15 cellular contexts compared by ENCODE assay signal in genomic region chr1:228006034-228006792, GRCh38. TPM values are rescaled to one million over a fixed set of nuclear protein-coding genes. Genes with fewer than 3 reads are reported as not detected.
DNase-seq lines count a peak whose midpoint lies in the region; ATAC-seq and TF ChIP-seq lines count a peak whose summit lies in the region.
"Had no signal": no experiment of that assay in that cellular context is flagged by ENCODE, and none has a peak within 500 bp of the region (broad histone marks: within the 10 kb centered on the region; RNA-seq: fewer than 3 reads in every experiment).

No MANE protein-coding gene starts in this region.

- H3K79me2 ChIP-seq in hepatocyte = no peaks in the 10 kb centered on the region
- no peaks in the 10 kb centered on the region for H3K79me2 ChIP-seq in trophoblast cell (ENCODE audit: control insufficient read depth, insufficient read depth, low read length, poor library complexity)

- no peak overlapping the region for H3K18ac ChIP-seq in trophoblast cell (ENCODE audit: low read length)

- no peak overlapping the region for H3K27ac ChIP-seq in HUES64 (ENCODE audit: low read depth, low read length)
- H3K27ac ChIP-seq in hepatocyte = no peak overlapping the region
- H3K27ac ChIP-seq in trophoblast cell (ENCODE audit: low read depth, low read length) = no peak overlapping the region

- no peak overlapping the region for H3K14ac ChIP-seq in trophoblast cell (ENCODE audit: low read length)

- DNase-seq in GM10248 (ENCODE audit: extremely low spot score) (peak; percentile 15), hepatocyte (ENCODE audit: low spot score) (no peak), trophoblast cell (no peak)
- DNase-seq: activated naive CD8-positive, alpha-beta T cell treated with anti-CD3 and anti-CD28 coated beads for 36 hours; Karpas-422; NCI-H2171; substantia nigra had no signal

- no peak overlapping the region for H3K4ac ChIP-seq in trophoblast cell (ENCODE audit: low read depth, low read length)

- H3K4me2 ChIP-seq in hepatocyte (peak overlapping the region; percentile 71), trophoblast cell (ENCODE audit: low read length) (peak overlapping the region; percentile 25)

- no peaks in the 10 kb centered on the region for H3K79me1 ChIP-seq in trophoblast cell (ENCODE audit: low read length)

- H3K4me1 ChIP-seq in HUES64 (ENCODE audit: insufficient read depth, low read length) = peaks cover 10% of the 10 kb centered on the region; the same call in 1 of the 2 replicates
- peaks cover 7% of the 10 kb centered on the region for H3K4me1 ChIP-seq in hepatocyte (ENCODE audit: insufficient read depth)
- H3K4me1 ChIP-seq in trophoblast cell (ENCODE audit: control insufficient read depth in 1 of 2, insufficient read depth in 2 of 2, low read length in 2 of 2) = peaks cover 0 to 3% of the 10 kb centered on the region in 2 experiments

- H3K9me3 ChIP-seq in HUES64 (ENCODE audit: insufficient read depth, low read depth, low read length) = no peaks in the 10 kb centered on the region
- H3K9me3 ChIP-seq in hepatocyte (ENCODE audit: low read depth) = no peaks in the 10 kb centered on the region
- H3K9me3 ChIP-seq in trophoblast cell (ENCODE audit: insufficient read depth, low read depth, low read length) = peaks cover 4% of the 10 kb centered on the region

- H4K8ac ChIP-seq in trophoblast cell (ENCODE audit: low read depth, low read length) = no peak overlapping the region

- WGBS in HUES64 = 3% methylated on average over 53 of the region's 53 CpGs
- 11% methylated on average over 24 of the region's 53 CpGs for WGBS in hepatocyte (ENCODE audit: low lambda C conversion rate, missing lambda C conversion rate)
- no CpG with 5 or more reads among the region's 53 CpGs for WGBS in trophoblast cell (ENCODE audit: extremely low coverage, insufficient coverage, insufficient read length)

- H2AFZ ChIP-seq in hepatocyte = no peak overlapping the region
- H2AFZ ChIP-seq in trophoblast cell (ENCODE audit: insufficient read depth, low read length, poor library complexity) = no peak overlapping the region

- no peak overlapping the region for H3K9ac ChIP-seq in HUES64 (ENCODE audit: low read depth, low read length)
- H3K9ac ChIP-seq in trophoblast cell (ENCODE audit: low read length) = no peak overlapping the region

- H3K23ac ChIP-seq in trophoblast cell (ENCODE audit: low read length) = no peak overlapping the region

- H4K20me1 ChIP-seq in hepatocyte (ENCODE audit: insufficient read depth, poor library complexity, severe bottlenecking) = no peaks in the 10 kb centered on the region

- no peak overlapping the region for H2BK120ac ChIP-seq in trophoblast cell (ENCODE audit: insufficient read depth, low read length, poor library complexity)

- POLR2A ChIA-PET in GM10248 (lab: Yijun Ruan, JAX) = no interaction called here

- no peak overlapping the region for H2BK5ac ChIP-seq in trophoblast cell (ENCODE audit: low read depth, low read length, poor library complexity)

- CTCF ChIA-PET in GM10248 (lab: Yijun Ruan, JAX) = no interaction called here

- TF ChIP-seq CTCF in GM10248 (IDR thresholded peaks at IDR 0.05; ENCODE audit: control extremely low read depth, extremely low read depth, low read depth, missing control alignments) (no peak), hepatocyte (IDR thresholded peaks at IDR 0.05; ENCODE audit: poor library complexity) (no peak)

- H4K91ac ChIP-seq in trophoblast cell (ENCODE audit: low read depth, low read length) = no peak overlapping the region

- H3K4me3 ChIP-seq in HUES64 (ENCODE audit: low read length) (peak overlapping the region; percentile 44), hepatocyte (no peak overlapping the region), trophoblast cell (ENCODE audit: low read depth, low read length) (no peak overlapping the region)

- H2BK12ac ChIP-seq in trophoblast cell (ENCODE audit: low read length) = no peak overlapping the region

- H3K27me3 ChIP-seq in HUES64 (ENCODE audit: insufficient read depth, low read length) (peaks cover 98% of the 10 kb centered on the region), hepatocyte (peaks cover 80% of the 10 kb centered on the region), trophoblast cell (ENCODE audit: insufficient read depth, low read length) (peaks cover 56% of the 10 kb centered on the region)

- ATAC-seq in GM18858 (IDR thresholded peaks at IDR 0.05; ENCODE audit: unreplicated experiment) (no peak), HG03565 (IDR thresholded peaks at IDR 0.05; ENCODE audit: unreplicated experiment) (no peak), GM21447 (IDR thresholded peaks at IDR 0.05; ENCODE audit: unreplicated experiment) (no peak), HG02571 (IDR thresholded peaks at IDR 0.05; ENCODE audit: unreplicated experiment) (no peak)
- ATAC-seq: CD8-positive, alpha-beta T cell had no signal

- H4K12ac ChIP-seq in trophoblast cell (ENCODE audit: low read depth, low read length) = no peak overlapping the region

- H2AK5ac ChIP-seq in trophoblast cell (ENCODE audit: low read length) = no peak overlapping the region

- H3K9me2 ChIP-seq in hepatocyte (replicated peaks; ENCODE audit: insufficient read depth) = no peaks in the 10 kb centered on the region

- H3K36me3 ChIP-seq in HUES64 (ENCODE audit: insufficient read depth, low read length) (no peaks in the 10 kb centered on the region), hepatocyte (replicated peaks; ENCODE audit: insufficient read depth, low read depth) (no peaks in the 10 kb centered on the region), trophoblast cell (ENCODE audit: control insufficient read depth in 1 of 2, insufficient read depth in 2 of 2, low read length in 2 of 2) (no peaks in the 10 kb centered on the region)

RNA-seq across cellular contexts. Expression of gene WNT3A, which starts 0.6 kb away (rescaled TPM):
- polyA plus RNA-seq in HUES64 (2013, experiment 1 of 2) = 3.4 TPM
- 3.3 TPM for polyA plus RNA-seq in HUES64 (2013, experiment 2 of 2)
- 0.03 and 0.20 TPM in 2 replicates for total RNA-seq in hepatocyte
- polyA plus RNA-seq in hepatocyte = not detected in 2 replicates
- polyA plus RNA-seq in trophoblast cell (2013) = 1.6 TPM in 2 replicates
- total RNA-seq: activated CD8-positive, alpha-beta memory T cell treated with anti-CD3 and anti-CD28 coated beads for 36 hours; activated naive CD8-positive, alpha-beta T cell treated with anti-CD3 and anti-CD28 coated beads for 36 hours; myocyte had no signal

RNA-seq across cellular contexts. Expression of gene WNT9A, which starts 58.5 kb away (rescaled TPM):
- 0.75 TPM for polyA plus RNA-seq in HUES64 (2013, experiment 1 of 2)
- 0.82 TPM for polyA plus RNA-seq in HUES64 (2013, experiment 2 of 2)
- 1.2 and 2.8 TPM in 2 replicates for total RNA-seq in hepatocyte
- 0.40 and 1.5 TPM in 2 replicates for polyA plus RNA-seq in hepatocyte
- polyA plus RNA-seq in trophoblast cell (2013) = 5.1 and 5.7 TPM in 2 replicates
- total RNA-seq: activated CD8-positive, alpha-beta memory T cell treated with anti-CD3 and anti-CD28 coated beads for 36 hours; activated naive CD8-positive, alpha-beta T cell treated with anti-CD3 and anti-CD28 coated beads for 36 hours; CD8-positive, alpha-beta T cell had no signal
